Comparison of ENCODE assay signal across 10 cellular contexts in genomic region chr22:39524753-39525657, GRCh38. TPM values are rescaled to one million over a fixed set of nuclear protein-coding genes. Genes with fewer than 3 reads are reported as not detected.
A peak's percentile ranks its signal among the peaks of the same experiment; 100 is the strongest.
DNase-seq lines count a peak whose midpoint lies in the region; ATAC-seq and TF ChIP-seq lines count a peak whose summit lies in the region.
"Had no signal": no experiment of that assay in that cellular context is flagged by ENCODE, and none has a peak within 500 bp of the region (broad histone marks: within the 10 kb centered on the region; RNA-seq: fewer than 3 reads in every experiment).

No MANE protein-coding gene starts in this region.

- H4K20me1 ChIP-seq in SK-N-SH (ENCODE audit: insufficient read depth), result peaks cover 67% of the 10 kb centered on the region
- peaks cover 25% of the 10 kb centered on the region for H4K20me1 ChIP-seq in OCI-LY7 (ENCODE audit: insufficient read depth, low read length)

- H3K4me2 ChIP-seq in SK-N-SH (no peak overlapping the region), OCI-LY7 (ENCODE audit: low read length) (peak overlapping the region; percentile 81)

- H3K9me2 ChIP-seq in SK-N-SH (no peaks in the 10 kb centered on the region), OCI-LY7 (ENCODE audit: insufficient read depth, low read length) (no peaks in the 10 kb centered on the region)

- no peaks in the 10 kb centered on the region for H3K9me3 Mint-ChIP-seq in dendritic cell treated with granulocyte-macrophage colony-stimulating factor and Interleukin-4, amounts not matched to agents 40 ng/mL and 50 ng/mL, for 4 days

- H3K27me3 Mint-ChIP-seq in dendritic cell treated with granulocyte-macrophage colony-stimulating factor and Interleukin-4, amounts not matched to agents 40 ng/mL and 50 ng/mL, for 4 days, result no peaks in the 10 kb centered on the region

- H3K4me3 Mint-ChIP-seq in dendritic cell treated with granulocyte-macrophage colony-stimulating factor and Interleukin-4, amounts not matched to agents 40 ng/mL and 50 ng/mL, for 4 days, result no peak overlapping the region

- H3K9me3 ChIP-seq in SK-N-SH (no peaks in the 10 kb centered on the region), OCI-LY7 (ENCODE audit: low read length) (no peaks in the 10 kb centered on the region)
- H3K9me3 ChIP-seq: mucosa of descending colon had no signal

- CTCF ChIA-PET in SK-N-SH (lab: Yijun Ruan, JAX) (interaction anchor here (0.9 to 1.7 kb wide), 4 partner anchors 10 to 125 kb away, joined by 3 to 8 read pairs (median 4); partner anchors contain the start of gene TAB1), OCI-LY7 (lab: Charles Lee; ENCODE audit: unreplicated experiment) (no interaction called here)

- peaks cover 97% of the 10 kb centered on the region for H3K36me3 Mint-ChIP-seq in dendritic cell treated with granulocyte-macrophage colony-stimulating factor and Interleukin-4, amounts not matched to agents 40 ng/mL and 50 ng/mL, for 4 days (ENCODE audit: low read depth)

- H3K27me3 ChIP-seq in SK-N-SH (ENCODE audit: insufficient read depth), result no peaks in the 10 kb centered on the region

- no peak for TF ChIP-seq EP300 in SK-N-SH (IDR thresholded peaks at IDR 0.05; ENCODE audit: borderline replicate concordance in 1 of 2, low read depth in 1 of 2, low read length in 1 of 2)

- no peak overlapping the region for H3K9ac ChIP-seq in SK-N-SH

- DNase-seq in SK-N-SH (no peak), OCI-LY7 (ENCODE audit: low spot score) (peak; percentile 28), substantia nigra (lab: John Stamatoyannopoulos, UW) (no peak), occipital lobe (lab: John Stamatoyannopoulos, UW) (no peak), SIG-M5 treated with dmso at 0.1 percent for 504 hours (lab: John Stamatoyannopoulos, UW; ENCODE audit: unreplicated experiment) (no peak)
- DNase-seq in stimulated activated CD8-positive, alpha-beta memory T cell treated with anti-CD3 and anti-CD28 coated beads, Interleukin-4, amount 100 ng/mL, for 48 hours, result peak; percentile 42

- peak overlapping the region; percentile 100 for H3K27ac Mint-ChIP-seq in dendritic cell treated with granulocyte-macrophage colony-stimulating factor and Interleukin-4, amounts not matched to agents 40 ng/mL and 50 ng/mL, for 4 days

- H3K79me2 ChIP-seq in SK-N-SH (ENCODE audit: insufficient read depth) (peaks cover 40% of the 10 kb centered on the region), OCI-LY7 (ENCODE audit: insufficient read depth, low read depth, low read length) (peaks cover 42% of the 10 kb centered on the region)

- H2AFZ ChIP-seq in SK-N-SH (ENCODE audit: low read depth) (no peak overlapping the region), OCI-LY7 (ENCODE audit: low read length) (no peak overlapping the region)

- POLR2A ChIA-PET in SK-N-SH (lab: Yijun Ruan, JAX), result interaction anchor here (0.7 to 1.0 kb wide), 2 partner anchors 158 to 205 kb away, joined by 3 read pairs; no protein-coding TSS in a partner anchor
- POLR2A ChIA-PET in OCI-LY7 (lab: Charles Lee), result interaction anchor here (0.6 to 1.5 kb wide), 5 partner anchors 10 to 1184 kb away, joined by 3 to 6 read pairs (median 3); no protein-coding TSS in a partner anchor

- H3K4me1 ChIP-seq in SK-N-SH (ENCODE audit: control insufficient read depth in 1 of 2, insufficient read depth in 2 of 2, low read depth in 1 of 2, low read length in 1 of 2) (peaks cover 4 to 29% of the 10 kb centered on the region in 2 experiments; a peak in 2 of 4 replicates), OCI-LY7 (ENCODE audit: insufficient read depth, low read length, poor library complexity, severe bottlenecking) (peaks cover 74% of the 10 kb centered on the region)

- TF ChIP-seq CTCF in SK-N-SH (IDR thresholded peaks at IDR 0.05) (no peak), OCI-LY7 (conservative IDR thresholded peaks at IDR 0.05; ENCODE audit: low read length) (no peak)

- BruUV-seq in OCI-LY7 (replicated peaks; lab: Mats Ljungman, UMichigan), result no TSS peak

- H3K27ac ChIP-seq in SK-N-SH (ENCODE audit: low read depth in 2 of 2, low read length in 1 of 2), result no peak overlapping the region
- peak overlapping the region; percentile 95 for H3K27ac ChIP-seq in OCI-LY7 (ENCODE audit: low read depth, low read length, poor library complexity, severe bottlenecking)
- H3K27ac ChIP-seq in substantia nigra (ENCODE audit: low read depth, low read length, poor library complexity, severe bottlenecking), result no peak overlapping the region

- TF ChIP-seq RAD21 in SK-N-SH (IDR thresholded peaks at IDR 0.05; ENCODE audit: low read length), result no peak

- H3K36me3 ChIP-seq in SK-N-SH (replicated peaks in 1 of 2; ENCODE audit: control insufficient read depth in 1 of 2, insufficient read depth in 2 of 2, low read length in 1 of 2) (peaks cover 14 to 23% of the 10 kb centered on the region in 2 experiments), OCI-LY7 (ENCODE audit: insufficient read depth, low read length) (peaks cover 81% of the 10 kb centered on the region)

- peaks cover 84% of the 10 kb centered on the region for H3K4me1 Mint-ChIP-seq in dendritic cell treated with granulocyte-macrophage colony-stimulating factor and Interleukin-4, amounts not matched to agents 40 ng/mL and 50 ng/mL, for 4 days (ENCODE audit: low read depth)

- intact Hi-C loops in OCI-LY7 (cut with micrococcal nuclease; ENCODE audit: unreplicated experiment), result loop anchor here (5.0 kb wide), 3 partner anchors 128 to 373 kb away; partner anchors contain the start of genes CBX7 and TAB1
- intact Hi-C loops in dendritic cell treated with granulocyte-macrophage colony-stimulating factor and Interleukin-4, amounts not matched to agents 40 ng/mL and 50 ng/mL, for 4 days (cut with micrococcal nuclease), result loop anchor here (5.0 to 10.0 kb wide), 3 partner anchors 210 to 692 kb away; partner anchors contain the start of gene RPL3

- peaks cover 25% of the 10 kb centered on the region for H3F3A ChIP-seq in SK-N-SH (replicated peaks; ENCODE audit: insufficient read depth)

- peak; percentile 1; the same call in 2 of the 3 replicates for ATAC-seq in SK-N-SH treated with all-trans-retinoic acid at 6 μM for 48 hours
- ATAC-seq: activated CD4-positive, CD25-positive, alpha-beta regulatory T cell treated with anti-CD3 and anti-CD28 coated beads, Interleukin-2, amount 50 U/mL, for 24 hours; mucosa of descending colon had no signal

- H3K4me3 ChIP-seq in SK-N-SH (ENCODE audit: low read depth in 2 of 2, low read length in 1 of 2), result no peak overlapping the region
- H3K4me3 ChIP-seq in OCI-LY7 (ENCODE audit: low read depth, low read length, poor library complexity, severe bottlenecking), result peak overlapping the region; percentile 45
- H3K4me3 ChIP-seq: mucosa of descending colon had no signal

- 98% methylated on average over 4 of the region's 10 CpGs for WGBS in SK-N-SH (ENCODE audit: low lambda C conversion rate)

TF ChIP-seq in SK-N-SH treated with all-trans-retinoic acid at 6 μM for 48 hours, 23 proteins besides CTCF, POLR2A, EP300 and RAD21:
- TF ChIP-seq ZNF70 (CRISPR knock-in tag; IDR thresholded peaks at IDR 0.05) (no peak), ZNF8 (CRISPR knock-in tag; IDR thresholded peaks at IDR 0.05) (no peak), ZC3H10 (CRISPR knock-in tag; IDR thresholded peaks at IDR 0.05) (no peak)

TF ChIP-seq in SK-N-SH, 30 proteins besides CTCF, POLR2A, EP300 and RAD21 (continues in another document):
- no peak for TF ChIP-seq YY1 (IDR thresholded peaks at IDR 0.05; ENCODE audit: low read depth)
- no peak for TF ChIP-seq MXI1 (IDR thresholded peaks at IDR 0.05; ENCODE audit: low read depth, low read length)
- TF ChIP-seq POLR2AphosphoS5 (IDR thresholded peaks at IDR 0.05; ENCODE audit: low read depth, low read length), result no peak
- no peak for TF ChIP-seq FOSL2 (IDR thresholded peaks at IDR 0.05; ENCODE audit: borderline replicate concordance, low read depth)
- no peak for TF ChIP-seq USF2 (IDR thresholded peaks at IDR 0.05; ENCODE audit: borderline replicate concordance, low read depth, low read length)
- no peak for TF ChIP-seq RFX5 (IDR thresholded peaks at IDR 0.05; ENCODE audit: low read length)
- TF ChIP-seq MAX (IDR thresholded peaks at IDR 0.05; ENCODE audit: low read depth), result no peak
- TF ChIP-seq RCOR1 (IDR thresholded peaks at IDR 0.05; ENCODE audit: low read length), result no peak

RNA-seq across cellular contexts. Expression of gene ATF4, which starts 4.6 kb away (rescaled TPM):
- polyA plus RNA-seq in SK-N-SH (2012; rRNA removed), result 375 and 436 TPM in 2 replicates
- 311 and 361 TPM in 2 replicates for polyA plus RNA-seq in SK-N-SH (2012; cell fraction: cytosol; rRNA removed)
- polyA plus RNA-seq in SK-N-SH (2012; cell fraction: nucleus; rRNA removed), result 604 and 658 TPM in 2 replicates
- total RNA-seq in OCI-LY7 (2014; rRNA removed; shearing (Covaris generic)), result 716 and 720 TPM in 2 replicates
- total RNA-seq in OCI-LY7 (2022) (732 and 779 TPM in 2 replicates), occipital lobe (90.3 TPM)

RNA-seq across cellular contexts. Expression of gene RPS19BP1, which starts 7.5 kb away (rescaled TPM):
- 77.3 and 97.2 TPM in 2 replicates for polyA plus RNA-seq in SK-N-SH (2012; rRNA removed)
- polyA plus RNA-seq in SK-N-SH (2012; cell fraction: cytosol; rRNA removed), result 67.1 and 75.9 TPM in 2 replicates
- 48.9 and 89.0 TPM in 2 replicates for polyA plus RNA-seq in SK-N-SH (2012; cell fraction: nucleus; rRNA removed)
- 148 and 185 TPM in 2 replicates for total RNA-seq in OCI-LY7 (2014; rRNA removed; shearing (Covaris generic))
- total RNA-seq in OCI-LY7 (2022), result 78.6 and 88.1 TPM in 2 replicates
- 18.9 TPM for total RNA-seq in occipital lobe

RNA-seq across cellular contexts. Expression of gene MIEF1, which starts 22.9 kb away (rescaled TPM):
- polyA plus RNA-seq in SK-N-SH (2012; rRNA removed), result 7.5 and 7.7 TPM in 2 replicates
- polyA plus RNA-seq in SK-N-SH (2012; cell fraction: cytosol; rRNA removed), result 6.2 and 7.6 TPM in 2 replicates
- polyA plus RNA-seq in SK-N-SH (2012; cell fraction: nucleus; rRNA removed), result 7.8 and 8.4 TPM in 2 replicates
- total RNA-seq in OCI-LY7 (2014; rRNA removed; shearing (Covaris generic)), result 32.5 and 34.1 TPM in 2 replicates
- 51.9 and 55.0 TPM in 2 replicates for total RNA-seq in OCI-LY7 (2022)
- 16.1 TPM for total RNA-seq in occipital lobe

RNA-seq across cellular contexts. Expression of gene CACNA1I, which starts 45.5 kb away (rescaled TPM):
- under 0.01 TPM in 1 of 2 replicates, not detected in the other for polyA plus RNA-seq in SK-N-SH (2012; rRNA removed)
- under 0.01 TPM in 1 of 2 replicates, not detected in the other for polyA plus RNA-seq in SK-N-SH (2012; cell fraction: cytosol; rRNA removed)
- polyA plus RNA-seq in SK-N-SH (2012; cell fraction: nucleus; rRNA removed), result 0.01 and 0.02 TPM in 2 replicates
- total RNA-seq in OCI-LY7 (2014; rRNA removed; shearing (Covaris generic)), result 0.03 TPM in 2 replicates
- total RNA-seq in OCI-LY7 (2022) (0.17 TPM in 1 of 2 replicates, not detected in the other), occipital lobe (6.7 TPM)

Comparison
In these comparisons a context has a peak if more than half of its experiments do, and no peak if none do; other contexts are left out.
1. DNase-seq: peak in OCI-LY7 (single experiment) and stimulated activated CD8-positive, alpha-beta memory T cell treated with anti-CD3 and anti-CD28 coated beads, Interleukin-4, amount 100 ng/mL, for 48 hours (single experiment); none in SK-N-SH (single experiment), substantia nigra (0 of 49), occipital lobe (single experiment) and SIG-M5 treated with dmso at 0.1 percent for 504 hours (single experiment).